In genomic region chr7:24857623-24858022, GRCh38 we compare ENCODE assay signal across 7 cellular contexts.
"Had no signal": no experiment of that assay in that cellular context is flagged by ENCODE, and none has a peak within 500 bp of the region (broad histone marks: within the 10 kb centered on the region; RNA-seq: fewer than 3 reads in every experiment).

No MANE protein-coding gene starts in this region.

- H2AFZ ChIP-seq: GM23248 had no signal

- H3K27me3 Mint-ChIP-seq: IgD-negative memory B cell had no signal

- H3K4me3 Mint-ChIP-seq: HFFc6, IgD-negative memory B cell had no signal

- H3K27ac ChIP-seq: GM23248, HL-60 had no signal

- H3K9ac ChIP-seq: GM23248 had no signal

- DNase-seq: GM23248, GOT3, H7, HFFc6 had no signal

- H3K9me3 Mint-ChIP-seq: HFFc6, IgD-negative memory B cell had no signal

- H3K27ac Mint-ChIP-seq: HFFc6, IgD-negative memory B cell had no signal

- H3K9me3 ChIP-seq: HAP-1 had no signal

- H3K4me3 ChIP-seq: GM23248, HAP-1 had no signal
